Comparison of ENCODE assay signal across 24 cellular contexts in genomic region chr9:10678790-10679189, GRCh38.
DNase-seq lines count a peak whose midpoint lies in the region; ATAC-seq and TF ChIP-seq lines count a peak whose summit lies in the region.
"Had no signal": no experiment of that assay in that cellular context is flagged by ENCODE, and none has a peak within 500 bp of the region (broad histone marks: within the 10 kb centered on the region; RNA-seq: fewer than 3 reads in every experiment).

No MANE protein-coding gene starts in this region.

- H3K9ac ChIP-seq in IMR-90 (ENCODE audit: low read depth, low read length) = no peak overlapping the region
- H3K9ac ChIP-seq: GM23248 had no signal

- no peak overlapping the region for H3K14ac ChIP-seq in IMR-90 (replicated peaks; ENCODE audit: low read depth, low read length)

- H3K4me3 Mint-ChIP-seq in effector memory CD8-positive, alpha-beta T cell = no peak overlapping the region
- H3K4me3 Mint-ChIP-seq: activated naive CD4-positive, alpha-beta T cell treated with anti-CD3 and anti-CD28 coated beads, Interleukin-2, amount 50 U/mL, for 24 hours had no signal

- H3K27ac Mint-ChIP-seq in effector memory CD8-positive, alpha-beta T cell = no peak overlapping the region
- H3K27ac Mint-ChIP-seq: activated naive CD4-positive, alpha-beta T cell treated with anti-CD3 and anti-CD28 coated beads, Interleukin-2, amount 50 U/mL, for 24 hours had no signal

- H2BK5ac ChIP-seq in IMR-90 (ENCODE audit: low read depth, low read length, poor library complexity, severe bottlenecking) = no peak overlapping the region

- no peak overlapping the region for H2AK9ac ChIP-seq in IMR-90 (replicated peaks; ENCODE audit: low read depth, low read length, poor library complexity)

- H4K8ac ChIP-seq in IMR-90 (ENCODE audit: low read depth in 2 of 2, low read length in 2 of 2) = no peak overlapping the region

- H3K18ac ChIP-seq in IMR-90 (ENCODE audit: low read depth, low read length) = no peak overlapping the region

- intact Hi-C loops in IMR-90 (cut with micrococcal nuclease) = no loop called here
- intact Hi-C loops in stomach (cut with DNase I; ENCODE audit: low total_unique reads) = no loop called here

- no peak overlapping the region for H3K4me2 ChIP-seq in IMR-90 (ENCODE audit: low read depth, low read length)

- POLR2A ChIA-PET in IMR-90 (lab: Charles Lee; ENCODE audit: unreplicated experiment) = no interaction called here

- H3K9me3 ChIP-seq in IMR-90 (ENCODE audit: control insufficient read depth, insufficient read depth, low read length) = peaks cover 9% of the 10 kb centered on the region
- H3K9me3 ChIP-seq in stomach = no peaks in the 10 kb centered on the region
- H3K9me3 ChIP-seq: sigmoid colon, tibial nerve had no signal

- H3K4me1 ChIP-seq in IMR-90 (ENCODE audit: control insufficient read depth, insufficient read depth, low read length) (no peaks in the 10 kb centered on the region), stomach (no peaks in the 10 kb centered on the region)
- H3K4me1 ChIP-seq: tibial nerve had no signal

- no peak overlapping the region for H2AK5ac ChIP-seq in IMR-90 (ENCODE audit: low read depth, low read length)

- H2BK20ac ChIP-seq in IMR-90 (ENCODE audit: low read depth, low read length) = no peak overlapping the region

- H3K4me1 Mint-ChIP-seq in effector memory CD8-positive, alpha-beta T cell (ENCODE audit: low read depth in 2 of 2) = no peaks in the 10 kb centered on the region
- H3K4me1 Mint-ChIP-seq: activated naive CD4-positive, alpha-beta T cell treated with anti-CD3 and anti-CD28 coated beads, Interleukin-2, amount 50 U/mL, for 24 hours had no signal

- H3K4me3 ChIP-seq in IMR-90 (ENCODE audit: insufficient read depth, low read depth, low read length) = no peak overlapping the region
- H3K4me3 ChIP-seq in fibroblast of pulmonary artery (replicated peaks; ENCODE audit: low read depth, low read length) = no peak overlapping the region
- no peak overlapping the region for H3K4me3 ChIP-seq in retinal pigment epithelial cell (ENCODE audit: low read length)
- H3K4me3 ChIP-seq in stomach = no peak overlapping the region
- H3K4me3 ChIP-seq: GM23248, sigmoid colon, SK-N-MC, tibial nerve had no signal

- TF ChIP-seq CTCF in IMR-90 (conservative IDR thresholded peaks at IDR 0.05; ENCODE audit: low read depth, low read length) (no peak), fibroblast of pulmonary artery (IDR thresholded peaks at IDR 0.05; ENCODE audit: low read length, missing control alignments) (no peak), retinal pigment epithelial cell (conservative IDR thresholded peaks at IDR 0.05; ENCODE audit: low read depth, low read length) (no peak), stomach (IDR thresholded peaks at IDR 0.05) (no peak)

- peaks cover 12 to 25% of the 10 kb centered on the region in 2 donors for H3K9me3 Mint-ChIP-seq in effector memory CD8-positive, alpha-beta T cell

- H3K4ac ChIP-seq in IMR-90 (ENCODE audit: low read depth, low read length) = no peak overlapping the region

- no TSS peak for BruUV-seq in IMR-90 (replicated peaks; lab: Mats Ljungman, UMichigan)

- H2BK120ac ChIP-seq in IMR-90 (ENCODE audit: low read depth, low read length) = no peak overlapping the region

- CTCF ChIA-PET in IMR-90 (lab: Yijun Ruan, JAX) = no interaction called here

- no peak for ATAC-seq in IMR-90 (ENCODE audit: low read depth)
- no peak for ATAC-seq in HG03159 (IDR thresholded peaks at IDR 0.05; ENCODE audit: unreplicated experiment)
- ATAC-seq in effector memory CD8-positive, alpha-beta T cell (replicated peaks) = no peak

- H3K27me3 ChIP-seq in IMR-90 (ENCODE audit: control insufficient read depth, insufficient read depth, low read length) (no peaks in the 10 kb centered on the region), stomach (no peaks in the 10 kb centered on the region)
- H3K27me3 ChIP-seq: sigmoid colon, tibial nerve had no signal

- H3K56ac ChIP-seq in IMR-90 (ENCODE audit: extremely low read depth, insufficient read depth, low read length) = no peak overlapping the region

- TF ChIP-seq POLR2A in IMR-90 (IDR thresholded peaks at IDR 0.05; ENCODE audit: low read depth, low read length) (no peak), stomach (IDR thresholded peaks at IDR 0.05) (no peak)

- TF ChIP-seq RAD21 in IMR-90 (IDR thresholded peaks at IDR 0.05; ENCODE audit: low read length) = no peak

- H4K91ac ChIP-seq in IMR-90 (ENCODE audit: insufficient read depth, low read depth, low read length) = no peak overlapping the region

- no peak overlapping the region for H4K5ac ChIP-seq in IMR-90 (ENCODE audit: low read depth, low read length)

- no peaks in the 10 kb centered on the region for H3K9me1 ChIP-seq in IMR-90 (ENCODE audit: insufficient read depth, low read length)

- no peak overlapping the region for H2AFZ ChIP-seq in IMR-90 (replicated peaks; ENCODE audit: low read length, poor library complexity)
- H2AFZ ChIP-seq: GM23248 had no signal

- H3K79me1 ChIP-seq in IMR-90 (ENCODE audit: low read depth in 1 of 2, low read length in 2 of 2) = no peaks in the 10 kb centered on the region

- DNase-seq in IMR-90 (peak; percentile 4), amniotic epithelial cell (ENCODE audit: low read depth) (peak; percentile 81), fibroblast of pulmonary artery (ENCODE audit: low read depth) (peak; percentile 49), retinal pigment epithelial cell (ENCODE audit: low read depth) (peak; percentile 16), stomach (no peak)
- DNase-seq in effector memory CD8-positive, alpha-beta T cell = no peak
- DNase-seq: activated CD4-positive, alpha-beta T cell treated with anti-CD3 and anti-CD28 coated beads for 48 hours; aorta; DMS 273 treated with DMSO at 0.1 percent for 48 hours; effector CD8-positive, alpha-beta T cell; GDM1; GM23248; kidney; NCI-H1092; NCI-H187; NCI-H2171 treated with DMSO at 0.1 percent for 48 hours; NCI-H526 treated with DMSO at 0.1 percent for 48 hours; sigmoid colon; stimulated activated CD8-positive, alpha-beta memory T cell treated with anti-CD3 and anti-CD28 coated beads, Interleukin-4, amount 100 ng/mL, for 48 hours; T-helper 2 cell had no signal

- H3K27ac ChIP-seq in IMR-90 (ENCODE audit: insufficient read depth, low read length) (no peak overlapping the region), stomach (no peak overlapping the region)
- H3K27ac ChIP-seq: GM23248, sigmoid colon, SK-N-MC, tibial nerve had no signal

- no peaks in the 10 kb centered on the region for H4K20me1 ChIP-seq in IMR-90 (ENCODE audit: insufficient read depth, low read length)

- H2BK15ac ChIP-seq in IMR-90 (ENCODE audit: low read depth, low read length) = no peak overlapping the region

- no peak for TF ChIP-seq EP300 in stomach (IDR thresholded peaks at IDR 0.05)

- H3K23ac ChIP-seq in IMR-90 (ENCODE audit: low read depth, low read length) = no peak overlapping the region

- in situ Hi-C loops in IMR-90 (cut with MboI; ENCODE audit: low sequenced_read_pairs) = no loop called here

- no peaks in the 10 kb centered on the region for H3K36me3 Mint-ChIP-seq in effector memory CD8-positive, alpha-beta T cell (ENCODE audit: insufficient read depth)
- H3K36me3 Mint-ChIP-seq: activated naive CD4-positive, alpha-beta T cell treated with anti-CD3 and anti-CD28 coated beads, Interleukin-2, amount 50 U/mL, for 24 hours had no signal

- H3K36me3 ChIP-seq in IMR-90 (ENCODE audit: control insufficient read depth, insufficient read depth, low read length) = no peaks in the 10 kb centered on the region
- H3K36me3 ChIP-seq in stomach = no peaks in the 10 kb centered on the region
- H3K36me3 ChIP-seq: sigmoid colon, tibial nerve had no signal

- dilution Hi-C loops in IMR-90 (cut with HindIII; ENCODE audit: low sequenced_read_pairs, unreplicated experiment) = no loop called here

- H3K27me3 Mint-ChIP-seq in effector memory CD8-positive, alpha-beta T cell = no peaks in the 10 kb centered on the region
- H3K27me3 Mint-ChIP-seq: activated naive CD4-positive, alpha-beta T cell treated with anti-CD3 and anti-CD28 coated beads, Interleukin-2, amount 50 U/mL, for 24 hours had no signal

- WGBS in IMR-90 (ENCODE audit: extremely low coverage in 2 of 2, insufficient read length in 1 of 2), 2 experiments = no CpG with 5 or more reads among the region's 1 CpG
- 83 to 100% (median 95%) methylated on average over 1 of the region's 1 CpG for WGBS in stomach, 5 donors

TF ChIP-seq in IMR-90, 13 proteins besides CTCF, POLR2A, EP300 and RAD21:
- peak; percentile 66 for TF ChIP-seq NFE2L2 (IDR thresholded peaks at IDR 0.05; ENCODE audit: low read depth, low read length)
- no peak for TF ChIP-seq BHLHE40 (IDR thresholded peaks at IDR 0.05; ENCODE audit: low read depth, low read length)

Comparison
In these comparisons a context has a peak if more than half of its experiments do, and no peak if none do; other contexts are left out.
1. DNase-seq: peak in IMR-90 (single experiment), amniotic epithelial cell (single experiment), fibroblast of pulmonary artery (single experiment) and retinal pigment epithelial cell (single experiment); none in stomach (single experiment) and effector memory CD8-positive, alpha-beta T cell (0 of 3).